ENCODE assay signal across 1 cellular context in the genomic region with DNA sequence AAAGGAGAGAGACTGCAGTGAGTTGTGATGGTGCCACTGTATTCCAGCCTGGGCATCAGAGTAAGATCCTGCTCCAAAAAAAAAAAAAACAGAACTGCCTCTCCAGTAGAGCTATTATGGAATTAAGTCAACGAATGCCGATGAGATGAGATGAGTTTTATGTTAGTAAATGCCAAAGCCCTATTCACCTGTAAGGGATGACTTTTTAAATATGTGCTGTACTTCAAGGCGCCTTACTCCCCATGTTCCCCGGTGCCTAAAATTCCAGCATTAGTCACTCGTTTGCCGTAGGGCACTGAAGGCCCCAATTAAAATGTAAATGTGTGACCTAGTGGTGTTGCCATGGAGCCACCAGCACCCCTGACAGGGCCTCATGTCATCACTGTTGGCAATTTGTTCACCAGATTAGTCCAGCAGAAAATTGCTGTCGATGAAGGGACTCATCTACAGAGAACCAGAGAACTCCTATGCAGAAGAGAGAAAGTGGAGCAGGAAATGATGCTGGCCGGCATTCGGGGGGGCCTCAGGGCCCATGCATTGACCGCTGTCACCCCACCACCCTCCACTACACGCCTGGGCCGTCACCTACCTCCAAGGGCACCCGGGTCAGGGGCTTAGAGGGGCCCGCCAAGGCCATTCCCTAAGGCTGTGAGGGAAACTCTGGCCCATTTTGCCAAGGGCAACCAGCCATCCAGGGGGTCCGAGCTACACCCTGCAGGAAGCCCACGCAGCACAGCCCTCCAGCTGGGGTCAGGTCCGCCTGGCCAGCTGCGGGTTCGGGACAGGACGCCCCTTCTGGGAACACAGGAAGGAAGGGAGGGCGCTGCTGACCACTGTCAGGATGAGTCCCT.
A peak's percentile ranks its signal among the peaks of the same experiment; 100 is the strongest.
TF ChIP-seq lines count a peak whose summit lies in the region.

No MANE protein-coding gene starts in this region.

TF ChIP-seq in PFSK-1, 5 proteins besides CTCF, POLR2A, EP300 and RAD21:
- TF ChIP-seq, protein P1, sequence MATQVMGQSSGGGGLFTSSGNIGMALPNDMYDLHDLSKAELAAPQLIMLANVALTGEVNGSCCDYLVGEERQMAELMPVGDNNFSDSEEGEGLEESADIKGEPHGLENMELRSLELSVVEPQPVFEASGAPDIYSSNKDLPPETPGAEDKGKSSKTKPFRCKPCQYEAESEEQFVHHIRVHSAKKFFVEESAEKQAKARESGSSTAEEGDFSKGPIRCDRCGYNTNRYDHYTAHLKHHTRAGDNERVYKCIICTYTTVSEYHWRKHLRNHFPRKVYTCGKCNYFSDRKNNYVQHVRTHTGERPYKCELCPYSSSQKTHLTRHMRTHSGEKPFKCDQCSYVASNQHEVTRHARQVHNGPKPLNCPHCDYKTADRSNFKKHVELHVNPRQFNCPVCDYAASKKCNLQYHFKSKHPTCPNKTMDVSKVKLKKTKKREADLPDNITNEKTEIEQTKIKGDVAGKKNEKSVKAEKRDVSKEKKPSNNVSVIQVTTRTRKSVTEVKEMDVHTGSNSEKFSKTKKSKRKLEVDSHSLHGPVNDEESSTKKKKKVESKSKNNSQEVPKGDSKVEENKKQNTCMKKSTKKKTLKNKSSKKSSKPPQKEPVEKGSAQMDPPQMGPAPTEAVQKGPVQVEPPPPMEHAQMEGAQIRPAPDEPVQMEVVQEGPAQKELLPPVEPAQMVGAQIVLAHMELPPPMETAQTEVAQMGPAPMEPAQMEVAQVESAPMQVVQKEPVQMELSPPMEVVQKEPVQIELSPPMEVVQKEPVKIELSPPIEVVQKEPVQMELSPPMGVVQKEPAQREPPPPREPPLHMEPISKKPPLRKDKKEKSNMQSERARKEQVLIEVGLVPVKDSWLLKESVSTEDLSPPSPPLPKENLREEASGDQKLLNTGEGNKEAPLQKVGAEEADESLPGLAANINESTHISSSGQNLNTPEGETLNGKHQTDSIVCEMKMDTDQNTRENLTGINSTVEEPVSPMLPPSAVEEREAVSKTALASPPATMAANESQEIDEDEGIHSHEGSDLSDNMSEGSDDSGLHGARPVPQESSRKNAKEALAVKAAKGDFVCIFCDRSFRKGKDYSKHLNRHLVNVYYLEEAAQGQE (IDR thresholded peaks at IDR 0.05; ENCODE audit: insufficient read depth in 1 of 2, low read depth in 2 of 2, low read length in 2 of 2): no peak
- TF ChIP-seq FOXP2 (optimal IDR thresholded peaks at IDR 0.05; ENCODE audit: borderline replicate concordance, extremely low read depth, extremely low read length, insufficient read depth): peak; percentile 23
